1 cellular context compared by ENCODE assay signal in the genomic region with DNA sequence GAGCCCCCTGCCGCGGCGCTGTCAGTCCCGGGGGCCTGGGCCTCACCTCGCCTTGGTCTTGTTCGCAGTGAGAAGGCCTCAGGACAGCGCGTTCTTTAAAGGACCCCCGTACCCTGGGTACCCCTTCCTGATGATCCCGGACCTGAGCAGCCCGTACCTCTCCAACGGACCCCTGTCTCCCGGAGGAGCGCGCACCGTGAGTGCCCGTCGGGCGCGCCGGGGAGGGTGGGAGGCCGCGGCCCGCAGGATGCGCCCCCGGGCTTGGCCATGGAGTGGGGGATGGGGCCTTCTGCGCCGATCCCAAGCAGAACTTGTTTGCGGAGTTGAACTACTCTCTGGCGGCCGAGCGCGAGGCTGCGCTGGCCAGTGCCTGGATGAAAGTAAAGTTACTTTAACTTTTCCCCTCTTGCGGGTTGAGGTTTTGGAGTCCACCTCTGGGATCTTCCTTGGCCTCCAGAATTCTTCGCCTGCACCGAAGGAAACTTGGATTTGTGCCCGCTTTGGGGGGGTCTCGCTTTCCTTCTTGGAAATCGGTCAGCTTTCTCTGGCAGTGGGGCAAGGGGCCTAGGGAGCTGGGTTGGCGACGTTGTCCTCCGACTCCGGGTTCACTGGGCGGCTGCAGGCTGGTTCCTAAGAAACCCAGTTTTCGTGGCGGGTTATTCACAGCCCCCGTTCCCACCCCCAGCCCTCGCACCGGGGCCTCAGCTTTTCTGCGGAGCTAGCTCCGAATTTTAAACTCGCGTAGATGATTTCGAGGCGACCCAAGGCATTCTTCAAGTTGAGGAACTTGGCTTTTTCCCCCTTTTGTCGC.
TF ChIP-seq lines count a peak whose summit lies in the region.

No MANE protein-coding gene starts in this region.

TF ChIP-seq in HCT116, 20 proteins besides CTCF, POLR2A, EP300 and RAD21 (continued from another document):
- no peak for TF ChIP-seq CBX3 (IDR thresholded peaks at IDR 0.05; ENCODE audit: low read depth)
- TF ChIP-seq JUND (IDR thresholded peaks at IDR 0.05): no peak
